ENCODE assay signal across 19 cellular contexts in genomic region chr1:19331262-19331878, GRCh38. TPM values are rescaled to one million over a fixed set of nuclear protein-coding genes. Genes with fewer than 3 reads are reported as not detected.
DNase-seq lines count a peak whose midpoint lies in the region; ATAC-seq and TF ChIP-seq lines count a peak whose summit lies in the region.
"Had no signal": no experiment of that assay in that cellular context is flagged by ENCODE, and none has a peak within 500 bp of the region (broad histone marks: within the 10 kb centered on the region; RNA-seq: fewer than 3 reads in every experiment).

No MANE protein-coding gene starts in this region.

- no peaks in the 10 kb centered on the region for H4K20me1 ChIP-seq in SK-N-SH (ENCODE audit: insufficient read depth)

- no peaks in the 10 kb centered on the region for H3K9me3 ChIP-seq in SK-N-SH
- H3K9me3 ChIP-seq in RWPE2 (ENCODE audit: severe bottlenecking): no peaks in the 10 kb centered on the region
- H3K9me3 ChIP-seq: A549; BLaER1 treated with 17β-estradiol and CSF1 and Interleukin-3, amounts not matched to agents 10 nM and 100 nM had no signal

- WGBS in SK-N-SH (ENCODE audit: low lambda C conversion rate): 96% methylated on average over 9 of the region's 13 CpGs

- TF ChIP-seq RAD21 in SK-N-SH (IDR thresholded peaks at IDR 0.05; ENCODE audit: low read length): no peak

- CTCF ChIA-PET in SK-N-SH (lab: Yijun Ruan, JAX): interaction anchor here (1.3 to 3.3 kb wide), 5 partner anchors 10 to 330 kb away, joined by 6 to 14 read pairs (median 10); no protein-coding TSS in a partner anchor

- ATAC-seq in SK-N-SH treated with all-trans-retinoic acid at 6 μM for 48 hours: peak; percentile 2; the same call in 2 of the 3 replicates
- ATAC-seq in RWPE2 (ENCODE audit: low read depth): 0 out of 3 replicates have a peak, but pooled peaks have one; percentile 4
- no peak for ATAC-seq in stimulated activated naive B cell treated with anti-CD40 and anti-IgM and Interleukin-4, amounts not matched to agents 10 μg/mL and 1 μg/mL and 100 μg/mL, for 72 hours (replicated peaks)
- ATAC-seq in GM19397 (IDR thresholded peaks at IDR 0.05; ENCODE audit: unreplicated experiment): no peak
- ATAC-seq: CD8-positive, alpha-beta T cell had no signal

- H3K4me3 ChIP-seq in SK-N-SH (ENCODE audit: low read depth in 2 of 2, low read length in 1 of 2) (no peak overlapping the region), RWPE2 (ENCODE audit: severe bottlenecking) (no peak overlapping the region)
- H3K4me3 ChIP-seq: A549; BLaER1 treated with 17β-estradiol and CSF1 and Interleukin-3, amounts not matched to agents 10 nM and 100 nM; GM23338 had no signal

- H3K27me3 ChIP-seq in SK-N-SH (ENCODE audit: insufficient read depth) (no peaks in the 10 kb centered on the region), RWPE2 (ENCODE audit: insufficient read depth, poor library complexity, severe bottlenecking) (no peaks in the 10 kb centered on the region)
- H3K27me3 ChIP-seq: BLaER1 treated with 17β-estradiol and CSF1 and Interleukin-3, amounts not matched to agents 10 nM and 100 nM had no signal

- no peak overlapping the region for H3K9ac ChIP-seq in SK-N-SH

- peaks cover 0 to 4% of the 10 kb centered on the region in 2 experiments; a peak in 1 of 4 replicates for H3K4me1 ChIP-seq in SK-N-SH (ENCODE audit: control insufficient read depth in 1 of 2, insufficient read depth in 2 of 2, low read depth in 1 of 2, low read length in 1 of 2)
- no peaks in the 10 kb centered on the region for H3K4me1 ChIP-seq in RWPE2 (ENCODE audit: insufficient read depth, poor library complexity, severe bottlenecking)
- H3K4me1 ChIP-seq: A549 had no signal

- H3K79me2 ChIP-seq in SK-N-SH (ENCODE audit: insufficient read depth): no peaks in the 10 kb centered on the region

- POLR2A ChIA-PET in SK-N-SH (lab: Yijun Ruan, JAX): no interaction called here

- H3K4me1 Mint-ChIP-seq in chondrocyte (ENCODE audit: low read depth): no peaks in the 10 kb centered on the region
- peaks cover 6 to 11% of the 10 kb centered on the region in 2 donors for H3K4me1 Mint-ChIP-seq in stimulated activated naive B cell treated with anti-CD40 and anti-IgM and Interleukin-4, amounts not matched to agents 10 μg/mL and 1 μg/mL and 100 μg/mL, for 72 hours
- H3K4me1 Mint-ChIP-seq: GM23338 had no signal

- no peaks in the 10 kb centered on the region for H3K9me2 ChIP-seq in SK-N-SH

- TF ChIP-seq CTCF in SK-N-SH (IDR thresholded peaks at IDR 0.05) (no peak), RWPE2 (IDR thresholded peaks at IDR 0.05; ENCODE audit: poor library complexity, severe bottlenecking) (no peak), chondrocyte (IDR thresholded peaks at IDR 0.05) (no peak)

- H3K4me2 ChIP-seq in SK-N-SH: no peak overlapping the region
- H3K4me2 ChIP-seq: A549, GM23338 had no signal

- peaks cover 2% of the 10 kb centered on the region for H3K36me3 Mint-ChIP-seq in chondrocyte (ENCODE audit: low read depth)
- H3K36me3 Mint-ChIP-seq in stimulated activated naive B cell treated with anti-CD40 and anti-IgM and Interleukin-4, amounts not matched to agents 10 μg/mL and 1 μg/mL and 100 μg/mL, for 72 hours: peaks cover 24 to 44% of the 10 kb centered on the region in 2 donors
- H3K36me3 Mint-ChIP-seq: CD8-positive, alpha-beta T cell had no signal

- peaks cover 0 to 2% of the 10 kb centered on the region in 2 experiments for H3K36me3 ChIP-seq in SK-N-SH (replicated peaks in 1 of 2; ENCODE audit: control insufficient read depth in 1 of 2, insufficient read depth in 2 of 2, low read length in 1 of 2)
- peaks cover 2% of the 10 kb centered on the region; the same call in 1 of the 2 replicates for H3K36me3 ChIP-seq in RWPE2 (ENCODE audit: low read depth)

- H3K27ac ChIP-seq in SK-N-SH (ENCODE audit: low read depth in 2 of 2, low read length in 1 of 2): no peak overlapping the region
- no peak overlapping the region for H3K27ac ChIP-seq in RWPE2 (ENCODE audit: poor library complexity, severe bottlenecking)
- H3K27ac ChIP-seq: 22Rv1; A549; BLaER1 treated with 17β-estradiol and CSF1 and Interleukin-3, amounts not matched to agents 10 nM and 100 nM had no signal

- no peak overlapping the region for H3K4me3 Mint-ChIP-seq in chondrocyte (ENCODE audit: unreplicated experiment)
- no peak overlapping the region for H3K4me3 Mint-ChIP-seq in stimulated activated naive B cell treated with anti-CD40 and anti-IgM and Interleukin-4, amounts not matched to agents 10 μg/mL and 1 μg/mL and 100 μg/mL, for 72 hours
- H3K4me3 Mint-ChIP-seq: CD8-positive, alpha-beta T cell; GM23338 had no signal

- H3K27ac Mint-ChIP-seq in chondrocyte (ENCODE audit: unreplicated experiment): peak overlapping the region; percentile 27
- H3K27ac Mint-ChIP-seq in stimulated activated naive B cell treated with anti-CD40 and anti-IgM and Interleukin-4, amounts not matched to agents 10 μg/mL and 1 μg/mL and 100 μg/mL, for 72 hours: peak overlapping the region; percentile 56
- H3K27ac Mint-ChIP-seq: CD8-positive, alpha-beta T cell; GM23338 had no signal

- H3F3A ChIP-seq in SK-N-SH (replicated peaks; ENCODE audit: insufficient read depth): no peaks in the 10 kb centered on the region

- no peaks in the 10 kb centered on the region for H3K27me3 Mint-ChIP-seq in chondrocyte (ENCODE audit: low read depth)
- no peaks in the 10 kb centered on the region for H3K27me3 Mint-ChIP-seq in stimulated activated naive B cell treated with anti-CD40 and anti-IgM and Interleukin-4, amounts not matched to agents 10 μg/mL and 1 μg/mL and 100 μg/mL, for 72 hours

- H2AFZ ChIP-seq in SK-N-SH (ENCODE audit: low read depth): no peak overlapping the region
- H2AFZ ChIP-seq: GM23338 had no signal

- DNase-seq in SK-N-SH (no peak), RWPE2 (ENCODE audit: low spot score) (no peak), chondrocyte (ENCODE audit: low spot score) (no peak)
- DNase-seq in stimulated activated naive B cell treated with anti-CD40 and anti-IgM and Interleukin-4, amounts not matched to agents 10 μg/mL and 1 μg/mL and 100 μg/mL, for 72 hours: no peak
- DNase-seq in stimulated activated CD8-positive, alpha-beta memory T cell treated with anti-CD3 and anti-CD28 coated beads, Interleukin-4, amount 100 ng/mL, for 48 hours: no peak
- no peak for DNase-seq in activated CD4-positive, alpha-beta T cell treated with anti-CD3 and anti-CD28 coated beads, Interleukin-2, amount 50 U/mL, for 4 hours
- DNase-seq: AML-193; CD8-positive, alpha-beta T cell; COR-L47; DMS 273 treated with DMSO at 0.1 percent for 48 hours; DND-41; EL; HCEC 1CT had no signal

- no peaks in the 10 kb centered on the region for H3K9me3 Mint-ChIP-seq in chondrocyte (ENCODE audit: low read depth)
- no peaks in the 10 kb centered on the region for H3K9me3 Mint-ChIP-seq in stimulated activated naive B cell treated with anti-CD40 and anti-IgM and Interleukin-4, amounts not matched to agents 10 μg/mL and 1 μg/mL and 100 μg/mL, for 72 hours
- H3K9me3 Mint-ChIP-seq: CD8-positive, alpha-beta T cell; GM23338 had no signal

- no peak for TF ChIP-seq EP300 in SK-N-SH (IDR thresholded peaks at IDR 0.05; ENCODE audit: borderline replicate concordance in 1 of 2, low read depth in 1 of 2, low read length in 1 of 2)

TF ChIP-seq in SK-N-SH treated with all-trans-retinoic acid at 6 μM for 48 hours, 23 proteins besides CTCF, POLR2A, EP300 and RAD21:
- TF ChIP-seq TOX (CRISPR knock-in tag; IDR thresholded peaks at IDR 0.05; ENCODE audit: borderline replicate concordance) (no peak), PPARA (CRISPR knock-in tag; IDR thresholded peaks at IDR 0.05; ENCODE audit: borderline replicate concordance) (no peak)
- TF ChIP-seq, protein P1, sequence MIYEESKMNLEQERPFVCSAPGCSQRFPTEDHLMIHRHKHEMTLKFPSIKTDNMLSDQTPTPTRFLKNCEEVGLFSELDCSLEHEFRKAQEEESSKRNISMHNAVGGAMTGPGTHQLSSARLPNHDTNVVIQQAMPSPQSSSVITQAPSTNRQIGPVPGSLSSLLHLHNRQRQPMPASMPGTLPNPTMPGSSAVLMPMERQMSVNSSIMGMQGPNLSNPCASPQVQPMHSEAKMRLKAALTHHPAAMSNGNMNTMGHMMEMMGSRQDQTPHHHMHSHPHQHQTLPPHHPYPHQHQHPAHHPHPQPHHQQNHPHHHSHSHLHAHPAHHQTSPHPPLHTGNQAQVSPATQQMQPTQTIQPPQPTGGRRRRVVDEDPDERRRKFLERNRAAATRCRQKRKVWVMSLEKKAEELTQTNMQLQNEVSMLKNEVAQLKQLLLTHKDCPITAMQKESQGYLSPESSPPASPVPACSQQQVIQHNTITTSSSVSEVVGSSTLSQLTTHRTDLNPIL (CRISPR knock-in tag; IDR thresholded peaks at IDR 0.05; ENCODE audit: low read depth): no peak
TF ChIP-seq in SK-N-SH treated with all-trans-retinoic acid at 6 μM for 48 hours: peak in this region for 0.

TF ChIP-seq in SK-N-SH, 30 proteins besides CTCF, POLR2A, EP300 and RAD21 (continues in another document):
- no peak for TF ChIP-seq FOXM1 (IDR thresholded peaks at IDR 0.05; ENCODE audit: low read depth)
- TF ChIP-seq, protein P2, sequence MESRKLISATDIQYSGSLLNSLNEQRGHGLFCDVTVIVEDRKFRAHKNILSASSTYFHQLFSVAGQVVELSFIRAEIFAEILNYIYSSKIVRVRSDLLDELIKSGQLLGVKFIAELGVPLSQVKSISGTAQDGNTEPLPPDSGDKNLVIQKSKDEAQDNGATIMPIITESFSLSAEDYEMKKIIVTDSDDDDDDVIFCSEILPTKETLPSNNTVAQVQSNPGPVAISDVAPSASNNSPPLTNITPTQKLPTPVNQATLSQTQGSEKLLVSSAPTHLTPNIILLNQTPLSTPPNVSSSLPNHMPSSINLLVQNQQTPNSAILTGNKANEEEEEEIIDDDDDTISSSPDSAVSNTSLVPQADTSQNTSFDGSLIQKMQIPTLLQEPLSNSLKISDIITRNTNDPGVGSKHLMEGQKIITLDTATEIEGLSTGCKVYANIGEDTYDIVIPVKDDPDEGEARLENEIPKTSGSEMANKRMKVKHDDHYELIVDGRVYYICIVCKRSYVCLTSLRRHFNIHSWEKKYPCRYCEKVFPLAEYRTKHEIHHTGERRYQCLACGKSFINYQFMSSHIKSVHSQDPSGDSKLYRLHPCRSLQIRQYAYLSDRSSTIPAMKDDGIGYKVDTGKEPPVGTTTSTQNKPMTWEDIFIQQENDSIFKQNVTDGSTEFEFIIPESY (IDR thresholded peaks at IDR 0.05; ENCODE audit: borderline replicate concordance, low read depth): no peak

RNA-seq across cellular contexts. Expression of gene SLC66A1, which starts 19.2 kb away (rescaled TPM):
- polyA plus RNA-seq in SK-N-SH (2012; rRNA removed): 16.9 and 19.1 TPM in 2 replicates
- 6.0 and 11.3 TPM in 2 replicates for polyA plus RNA-seq in SK-N-SH (2012; cell fraction: cytosol; rRNA removed)
- polyA plus RNA-seq in SK-N-SH (2012; cell fraction: nucleus; rRNA removed): 23.0 and 23.6 TPM in 2 replicates
- total RNA-seq in chondrocyte: 15.7 to 20.1 TPM (median 18.8 TPM) in 3 replicates

RNA-seq across cellular contexts. Expression of gene AKR7A2, which starts 19.4 kb away (rescaled TPM):
- polyA plus RNA-seq in SK-N-SH (2012; rRNA removed): 36.8 and 40.7 TPM in 2 replicates
- 26.8 and 34.6 TPM in 2 replicates for polyA plus RNA-seq in SK-N-SH (2012; cell fraction: cytosol; rRNA removed)
- 25.4 and 31.4 TPM in 2 replicates for polyA plus RNA-seq in SK-N-SH (2012; cell fraction: nucleus; rRNA removed)
- 46.6 to 48.9 TPM (median 47.1 TPM) in 3 replicates for total RNA-seq in chondrocyte

RNA-seq across cellular contexts. Expression of gene AKR7A3, which starts 42.8 kb away (rescaled TPM):
- polyA plus RNA-seq in SK-N-SH (2012; rRNA removed): 0.38 and 0.54 TPM in 2 replicates
- 0.04 and 0.10 TPM in 2 replicates for polyA plus RNA-seq in SK-N-SH (2012; cell fraction: cytosol; rRNA removed)
- 3.8 and 6.8 TPM in 2 replicates for polyA plus RNA-seq in SK-N-SH (2012; cell fraction: nucleus; rRNA removed)
- total RNA-seq in chondrocyte: 0.45 to 1.5 TPM (median 0.51 TPM) in 3 replicates

Comparison
In these comparisons a context has a peak if more than half of its experiments do, and no peak if none do; other contexts are left out.
1. ATAC-seq: peak in SK-N-SH treated with all-trans-retinoic acid at 6 μM for 48 hours (single experiment) and RWPE2 (single experiment); none in stimulated activated naive B cell treated with anti-CD40 and anti-IgM and Interleukin-4, amounts not matched to agents 10 μg/mL and 1 μg/mL and 100 μg/mL, for 72 hours (0 of 2) and GM19397 (single experiment).